Comparison of ENCODE assay signal across 32 cellular contexts in the genomic region with DNA sequence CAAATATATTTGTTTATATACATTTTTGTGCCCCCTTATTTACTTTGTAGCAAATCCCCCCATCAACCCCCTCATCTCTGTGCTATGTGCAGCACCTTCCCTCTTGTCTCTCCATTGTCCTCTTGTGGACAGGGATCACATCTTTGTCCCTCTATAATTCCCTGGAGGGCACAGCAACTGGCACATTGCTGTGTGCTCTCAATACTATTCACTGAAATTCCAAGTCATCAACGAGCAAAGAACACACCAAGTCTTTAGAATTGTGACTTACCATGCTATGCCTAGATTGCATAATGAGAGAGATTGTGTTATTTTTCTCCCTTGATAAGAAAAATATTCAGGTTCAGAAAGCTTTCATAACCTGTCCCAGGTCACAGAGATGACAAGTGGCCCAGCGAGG. TPM values are rescaled to one million over a fixed set of nuclear protein-coding genes. Genes with fewer than 3 reads are reported as not detected.
"Had no signal": no experiment of that assay in that cellular context is flagged by ENCODE, and none has a peak within 500 bp of the region (broad histone marks: within the 10 kb centered on the region; RNA-seq: fewer than 3 reads in every experiment).

No MANE protein-coding gene starts in this region.

- H3K4me3 ChIP-seq: colonic mucosa, esophagus squamous epithelium, left lung, mucosa of descending colon, neural progenitor cell, ovary, psoas muscle, sigmoid colon, smooth muscle cell, tibial nerve, upper lobe of left lung had no signal

- H3K36me3 ChIP-seq: colonic mucosa, esophagus squamous epithelium, left lung, neural progenitor cell, ovary, sigmoid colon, tibial nerve, upper lobe of left lung had no signal

- H3K9me3 ChIP-seq: colonic mucosa, esophagus squamous epithelium, left lung, mucosa of descending colon, ovary, psoas muscle, sigmoid colon, tibial nerve, upper lobe of left lung had no signal

- H3K27ac Mint-ChIP-seq: mesothelial cell of epicardium; naive thymus-derived CD4-positive, alpha-beta T cell; nephron; neural progenitor cell; stimulated activated naive CD8-positive, alpha-beta T cell treated with anti-CD3 and anti-CD28 coated beads, Interleukin-15, amount 100 ng/mL, for 72 hours had no signal

- ATAC-seq: left lung; mucosa of descending colon; naive thymus-derived CD4-positive, alpha-beta T cell; psoas muscle; right cardiac atrium; stimulated activated naive CD8-positive, alpha-beta T cell treated with anti-CD3 and anti-CD28 coated beads, Interleukin-15, amount 100 ng/mL, for 72 hours had no signal

- H3K4me3 Mint-ChIP-seq: mesothelial cell of epicardium; naive thymus-derived CD4-positive, alpha-beta T cell; nephron; neural progenitor cell; stimulated activated naive CD8-positive, alpha-beta T cell treated with anti-CD3 and anti-CD28 coated beads, Interleukin-15, amount 100 ng/mL, for 72 hours had no signal

- H3K4me1 ChIP-seq: colonic mucosa, esophagus squamous epithelium, left lung, psoas muscle, sigmoid colon, upper lobe of left lung had no signal

- H3K9me3 Mint-ChIP-seq: nephron; neural progenitor cell; stimulated activated naive CD8-positive, alpha-beta T cell treated with anti-CD3 and anti-CD28 coated beads, Interleukin-15, amount 100 ng/mL, for 72 hours had no signal

- H3K36me3 Mint-ChIP-seq: mesothelial cell of epicardium; naive thymus-derived CD4-positive, alpha-beta T cell; neural progenitor cell had no signal

- H3K4me1 Mint-ChIP-seq: naive thymus-derived CD4-positive, alpha-beta T cell; neural progenitor cell; stimulated activated naive CD8-positive, alpha-beta T cell treated with anti-CD3 and anti-CD28 coated beads, Interleukin-15, amount 100 ng/mL, for 72 hours had no signal

- H3K27ac ChIP-seq: colonic mucosa, esophagus squamous epithelium, left lung, neural progenitor cell, ovary, psoas muscle, sigmoid colon, tibial nerve, upper lobe of left lung had no signal

- H3K27me3 ChIP-seq: colonic mucosa, neural progenitor cell, ovary, sigmoid colon, tibial nerve, upper lobe of left lung had no signal

- DNase-seq: caudate nucleus; colonic mucosa; dermis blood vessel endothelial cell; effector memory CD4-positive, alpha-beta T cell; esophagus squamous epithelium; head of caudate nucleus; left lung; mesenchymal stem cell; mucosa of descending colon; naive thymus-derived CD4-positive, alpha-beta T cell; ovary; posterior cingulate gyrus; psoas muscle; right cardiac atrium; sigmoid colon; stimulated activated CD4-positive, alpha-beta T cell treated with anti-CD3 and anti-CD28 coated beads, Interleukin-12 subunit alpha, Interleukin-12 subunit beta, amount 100 ng/mL, for 4 hours; stimulated activated CD4-positive, alpha-beta T cell treated with anti-CD3 and anti-CD28 coated beads, Interleukin-1b, Interleukin-23, amount 100 ng/mL, for 48 hours; stimulated activated CD4-positive, alpha-beta T cell treated with anti-CD3 and anti-CD28 coated beads, Interleukin-4, amount 100 ng/mL, for 1 hour; stimulated activated CD8-positive, alpha-beta memory T cell treated with anti-CD3 and anti-CD28 coated beads, Interleukin-4, amount 100 ng/mL, for 48 hours; stimulated activated naive CD4-positive, alpha-beta T cell; stimulated activated naive CD8-positive, alpha-beta T cell treated with anti-CD3 and anti-CD28 coated beads, Interleukin-15, amount 100 ng/mL, for 72 hours; upper lobe of left lung had no signal

RNA-seq across cellular contexts. Expression of a gene that starts 54.6 kb away (rescaled TPM):
- total RNA-seq: endothelial cell of umbilical vein; epithelial cell of proximal tubule; lung microvascular endothelial cell; naive thymus-derived CD4-positive, alpha-beta T cell; smooth muscle cell; subcutaneous adipose tissue had no signal
- polyA plus RNA-seq: endothelial cell of umbilical vein, keratinocyte, smooth muscle cell had no signal
